ENCODE assay signal across 22 cellular contexts in genomic region chr3:142285057-142285666, GRCh38. TPM values are rescaled to one million over a fixed set of nuclear protein-coding genes. Genes with fewer than 3 reads are reported as not detected.
DNase-seq lines count a peak whose midpoint lies in the region; ATAC-seq, FAIRE-seq and TF ChIP-seq lines count a peak whose summit lies in the region.
"Had no signal": no experiment of that assay in that cellular context is flagged by ENCODE, and none has a peak within 500 bp of the region (broad histone marks: within the 10 kb centered on the region; RNA-seq: fewer than 3 reads in every experiment).

No MANE protein-coding gene starts in this region.

- POLR2A ChIA-PET in K562 (lab: Yijun Ruan, JAX): interaction anchor here (0.6 kb wide), 1 partner anchor 10 kb away, joined by 3 read pairs; no protein-coding TSS in a partner anchor

- peak; percentile 93 for FAIRE-seq in K562 (lab: Jason Lieb, UNC)

- peak overlapping the region; percentile 72 for H3K27ac ChIP-seq in K562 (ENCODE audit: extremely low read depth, low read depth, low read length)
- H3K27ac ChIP-seq: psoas muscle, skin epidermis, tibial nerve had no signal

- TF ChIP-seq POLR2A in K562 (conservative IDR thresholded peaks at IDR 0.05): peak; percentile 56; the same call in 1 of the 2 replicates

- no peaks in the 10 kb centered on the region for H3K27me3 ChIP-seq in K562 (ENCODE audit: control insufficient read depth in 2 of 2, insufficient read depth in 2 of 2, low read length in 2 of 2)
- H3K27me3 ChIP-seq: tibial nerve had no signal

- TF ChIP-seq RAD21 in K562 (CRISPR knock-in tag; conservative IDR thresholded peaks at IDR 0.05 in 1 of 2, IDR thresholded peaks at IDR 0.05 in 1 of 2): no peak

- peak; percentile 15; the same call in 1 of the 2 replicates for TF ChIP-seq EP300 in K562 (IDR thresholded peaks at IDR 0.05; ENCODE audit: low read length)

- TF ChIP-seq CTCF in K562 (IDR thresholded peaks at IDR 0.05 in 2 of 3, conservative IDR thresholded peaks at IDR 0.05 in 1 of 3; ENCODE audit: insufficient read depth in 2 of 3, low read depth in 1 of 3, low read length in 3 of 3): no peak

- peaks cover 7% of the 10 kb centered on the region for H3K9me3 ChIP-seq in K562 (replicated peaks; ENCODE audit: control insufficient read depth, insufficient read depth, low read depth, low read length)
- H3K9me3 ChIP-seq: psoas muscle had no signal

- H3K36me3 ChIP-seq in K562 (ENCODE audit: control insufficient read depth, insufficient read depth, low read length): no peaks in the 10 kb centered on the region; the same call in 2 of the 3 replicates
- H3K36me3 ChIP-seq: tibial nerve had no signal

- H3K9me1 ChIP-seq in K562 (ENCODE audit: control insufficient read depth, insufficient read depth, low read length): no peaks in the 10 kb centered on the region

- peak overlapping the region; percentile 98 for H2AFZ ChIP-seq in K562 (ENCODE audit: low read depth, low read length)

- DNase-seq in NCI-H748 (lab: John Stamatoyannopoulos, UW; ENCODE audit: unreplicated experiment) (peak; percentile 13), NCI-H748 treated with DMSO at 0.1 percent for 48 hours (lab: John Stamatoyannopoulos, UW) (no peak), NCI-H69 (lab: John Stamatoyannopoulos, UW) (peak; percentile 22), K562 (ENCODE audit: extremely low read depth in 1 of 4, low spot score in 3 of 4) (peak; percentile 21 to 91 (median 48)), NCI-H1694 (lab: John Stamatoyannopoulos, UW) (no peak)
- DNase-seq in activated CD4-positive, alpha-beta T cell treated with anti-CD3 and anti-CD28 coated beads, Interleukin-2, amount 50 U/mL, for 1 hour: no peak
- DNase-seq: activated CD4-positive, alpha-beta memory T cell treated with anti-CD3 and anti-CD28 coated beads, Interleukin-2, amount 10 ng/mL, durations not matched to agents 7 days and 5 days; activated naive CD4-positive, alpha-beta T cell; activated T-cell treated with anti-CD3 and anti-CD28 coated beads, Interleukin-2, amount 50 U/mL, for 1 hour; CD4-positive, alpha-beta memory T cell; DMS79; GOT3; head of caudate nucleus; psoas muscle; stimulated activated CD4-positive, alpha-beta T cell treated with anti-CD3 and anti-CD28 coated beads, Interleukin-2, amount 100 ng/mL, for 48 hours; T-helper 17 cell had no signal

- H3K4me3 ChIP-seq in K562: no peak overlapping the region
- H3K4me3 ChIP-seq: psoas muscle, skin epidermis, tibial nerve had no signal

- intact Hi-C loops in K562 (cut with micrococcal nuclease): no loop called here

- BruUV-seq in K562 (replicated peaks; lab: Mats Ljungman, UMichigan): no TSS peak

- CTCF ChIA-PET in K562 (lab: Yijun Ruan, JAX; ENCODE audit: low intra/inter-chr PET ratio): interaction anchor here (0.6 kb wide), 1 partner anchor 26 kb away, joined by 3 read pairs; no protein-coding TSS in a partner anchor

- in situ Hi-C loops in K562 (cut with MboI): no loop called here

- H3K4me1 ChIP-seq in K562 (replicated peaks in 1 of 2; ENCODE audit: control insufficient read depth in 2 of 2, insufficient read depth in 2 of 2, low read length in 2 of 2): peaks cover 0 to 3% of the 10 kb centered on the region in 2 experiments; a peak in 2 of 5 replicates
- H3K4me1 ChIP-seq: psoas muscle had no signal

- ATAC-seq in K562 (peak; percentile 99), HG03095 (IDR thresholded peaks at IDR 0.05; ENCODE audit: unreplicated experiment) (no peak), HG03565 (IDR thresholded peaks at IDR 0.05; ENCODE audit: unreplicated experiment) (no peak)
- ATAC-seq: left lobe of liver, psoas muscle, T-helper 17 cell, WTC11 had no signal

- H3K4me2 ChIP-seq in K562 (ENCODE audit: insufficient read depth, low read length): peak overlapping the region; percentile 47

- H4K20me1 ChIP-seq in K562 (replicated peaks; ENCODE audit: control insufficient read depth, insufficient read depth, low read length): no peaks in the 10 kb centered on the region

- no peak overlapping the region; a peak in 1 of 4 replicates for H3K9ac ChIP-seq in K562 (ENCODE audit: insufficient read depth in 1 of 2, low read depth in 2 of 2, low read length in 2 of 2)

- 0% methylated on average over 2 of the region's 2 CpGs for WGBS in K562 (ENCODE audit: insufficient coverage, low coverage, missing lambda C conversion rate)

- no peaks in the 10 kb centered on the region for H3K79me2 ChIP-seq in K562 (ENCODE audit: control insufficient read depth, insufficient read depth, low read length)

TF ChIP-seq in K562, 482 proteins besides CTCF, POLR2A, EP300 and RAD21 (continues in another document):
- TF ChIP-seq DPF2 (IDR thresholded peaks at IDR 0.05) (peak; percentile 40; the same call in 1 of the 2 replicates), MTA3 (IDR thresholded peaks at IDR 0.05; ENCODE audit: borderline replicate concordance) (peak; percentile 42; the same call in 1 of the 2 replicates), PKNOX1 (IDR thresholded peaks at IDR 0.05) (peak; percentile 70), SMARCA5 (IDR thresholded peaks at IDR 0.05) (no peak), CC2D1A (IDR thresholded peaks at IDR 0.05) (peak; percentile 58; the same call in 1 of the 2 replicates), ZBED1 (IDR thresholded peaks at IDR 0.05) (no peak), ARID3A (IDR thresholded peaks at IDR 0.05; ENCODE audit: borderline replicate concordance, low read depth, low read length) (0 out of 2 replicates have a peak, but pooled peaks have one; percentile 39), ZBTB49 (CRISPR knock-in tag; IDR thresholded peaks at IDR 0.05; ENCODE audit: borderline replicate concordance) (no peak), ZC3H11A (IDR thresholded peaks at IDR 0.05; ENCODE audit: low read depth, low read length) (peak; percentile 80; the same call in 1 of the 2 replicates), ZNF589 (CRISPR knock-in tag; IDR thresholded peaks at IDR 0.05; ENCODE audit: low read depth) (no peak)

RNA-seq across cellular contexts. Expression of gene GK5, which starts 59.8 kb away (rescaled TPM):
- total RNA-seq in K562 (2011; cell fraction: chromatin; rRNA removed; ENCODE audit: low replicate concordance): 24.8 and 75.3 TPM in 2 replicates
- total RNA-seq in K562 (2011; cell fraction: nucleolus; rRNA removed): 10.5 and 13.6 TPM in 2 replicates
- 30.3 and 52.1 TPM in 2 replicates for total RNA-seq in K562 (2011; cell fraction: nucleoplasm; rRNA removed)
- total RNA-seq in K562 (2014; rRNA removed): 10.4 TPM in 2 replicates
- total RNA-seq in K562 (2014; rRNA removed; fragmentation: Illumina TruSeq; extraction: Trizol): 17.5 and 23.0 TPM in 2 replicates
- 14.3 and 15.2 TPM in 2 replicates for total RNA-seq in K562 (2015; rRNA removed; fragmentation: Illumina TruSeq; extraction: Trizol)
- 16.7 and 17.9 TPM in 2 replicates for total RNA-seq in K562 (2021)
- polyA plus RNA-seq in K562 (2011; rRNA removed): 15.2 and 21.2 TPM in 2 replicates
- polyA plus RNA-seq in K562 (2011; cell fraction: cytosol; rRNA removed): 3.3 and 6.4 TPM in 2 replicates
- polyA plus RNA-seq in K562 (2011; cell fraction: nucleus; rRNA removed): 20.0 and 26.6 TPM in 2 replicates
- 4.9 and 9.5 TPM in 2 replicates for polyA plus RNA-seq in K562 (2012)
- polyA plus RNA-seq in K562 (2014; fragmentation: Illumina TruSeq; extraction: Trizol): 9.9 and 11.1 TPM in 2 replicates
- 1 to 10 TPM; 2.3 to 2.7 TPM for polyA plus RNA-seq in K562 (2014; fragmentation: Nextera tagmentation; extraction: Ambion mirVana)
- 11.7 and 14.8 TPM in 2 replicates for polyA plus RNA-seq in K562 (2014; rRNA removed)
- polyA minus RNA-seq in K562 (2011; rRNA and poly(A)+ RNA removed): 17.6 and 19.2 TPM in 2 replicates
- polyA minus RNA-seq in K562 (2011; cell fraction: cytosol; rRNA and poly(A)+ RNA removed): 5.6 and 7.3 TPM in 2 replicates
- 14.4 and 22.0 TPM in 2 replicates for polyA minus RNA-seq in K562 (2011; cell fraction: nucleus; rRNA and poly(A)+ RNA removed)

Comparison
In these comparisons a context has a peak if more than half of its experiments do, and no peak if none do; other contexts are left out.
1. DNase-seq: peak in NCI-H748 (single experiment), NCI-H69 (single experiment) and K562 (4 of 4); none in NCI-H748 treated with DMSO at 0.1 percent for 48 hours (single experiment), activated CD4-positive, alpha-beta T cell treated with anti-CD3 and anti-CD28 coated beads, Interleukin-2, amount 50 U/mL, for 1 hour (single experiment) and NCI-H1694 (single experiment).